ENCODE assay signal across 8 cellular contexts in genomic region chr10:89332092-89332633, GRCh38. TPM values are rescaled to one million over a fixed set of nuclear protein-coding genes. Genes with fewer than 3 reads are reported as not detected.
DNase-seq lines count a peak whose midpoint lies in the region; ATAC-seq and TF ChIP-seq lines count a peak whose summit lies in the region.

No MANE protein-coding gene starts in this region.

- H3K18ac ChIP-seq in IMR-90 (ENCODE audit: low read depth, low read length), result peak overlapping the region; percentile 53; the same call in 1 of the 2 replicates

- H2AK5ac ChIP-seq in IMR-90 (ENCODE audit: low read depth, low read length), result no peak overlapping the region

- no peaks in the 10 kb centered on the region for H3K27me3 ChIP-seq in IMR-90 (ENCODE audit: control insufficient read depth, insufficient read depth, low read length)
- no peaks in the 10 kb centered on the region for H3K27me3 ChIP-seq in heart left ventricle
- no peaks in the 10 kb centered on the region for H3K27me3 ChIP-seq in sigmoid colon

- 0 out of 2 replicates have a peak overlapping the region, but pooled peaks have one; percentile 46 for H3K23ac ChIP-seq in IMR-90 (ENCODE audit: low read depth, low read length)

- peaks cover 86% of the 10 kb centered on the region for H3K4me1 Mint-ChIP-seq in activated naive CD4-positive, alpha-beta T cell treated with anti-CD3 and anti-CD28 coated beads, Interleukin-2, amount 50 U/mL, for 24 hours

- H3K36me3 Mint-ChIP-seq in activated naive CD4-positive, alpha-beta T cell treated with anti-CD3 and anti-CD28 coated beads, Interleukin-2, amount 50 U/mL, for 24 hours, result peaks cover 3% of the 10 kb centered on the region

- peak overlapping the region; percentile 61; the same call in 1 of the 2 replicates for H4K91ac ChIP-seq in IMR-90 (ENCODE audit: insufficient read depth, low read depth, low read length)

- H3K36me3 ChIP-seq in IMR-90 (ENCODE audit: control insufficient read depth, insufficient read depth, low read length), result no peaks in the 10 kb centered on the region
- peaks cover 0 to 9% (median 2%) of the 10 kb centered on the region in 9 donors for H3K36me3 ChIP-seq in heart left ventricle
- no peaks in the 10 kb centered on the region for H3K36me3 ChIP-seq in sigmoid colon

- H3K27ac ChIP-seq in IMR-90 (ENCODE audit: insufficient read depth, low read length) (peak overlapping the region; percentile 32), heart left ventricle (peak overlapping the region; percentile 41 to 93 (median 81)), sigmoid colon (peak overlapping the region; percentile 67 to 76 (median 70))

- H3K14ac ChIP-seq in IMR-90 (replicated peaks; ENCODE audit: low read depth, low read length), result peak overlapping the region; percentile 57

- POLR2A ChIA-PET in IMR-90 (lab: Charles Lee; ENCODE audit: unreplicated experiment), result no interaction called here

- H3K27me3 Mint-ChIP-seq in activated naive CD4-positive, alpha-beta T cell treated with anti-CD3 and anti-CD28 coated beads, Interleukin-2, amount 50 U/mL, for 24 hours, result no peaks in the 10 kb centered on the region

- peak; percentile 60 for DNase-seq in Daoy (ENCODE audit: low read depth)
- DNase-seq in IMR-90, result peak; percentile 78
- peak in 1 of 5 donors; percentile 37 for DNase-seq in heart left ventricle
- DNase-seq in sigmoid colon, result no peak
- DNase-seq in NCI-H1417 (lab: John Stamatoyannopoulos, UW), result no peak
- DNase-seq in omental fat pad (ENCODE audit: low spot score), result no peak

- intact Hi-C loops in IMR-90 (cut with micrococcal nuclease), result no loop called here
- intact Hi-C loops in heart left ventricle (cut with DNase I), result no loop called here
- intact Hi-C loops in sigmoid colon (cut with DNase I), result no loop called here

- peak overlapping the region; percentile 82 for H3K4me3 Mint-ChIP-seq in activated naive CD4-positive, alpha-beta T cell treated with anti-CD3 and anti-CD28 coated beads, Interleukin-2, amount 50 U/mL, for 24 hours

- H3K27ac Mint-ChIP-seq in activated naive CD4-positive, alpha-beta T cell treated with anti-CD3 and anti-CD28 coated beads, Interleukin-2, amount 50 U/mL, for 24 hours, result peak overlapping the region; percentile 15

- peaks cover 6% of the 10 kb centered on the region; the same call in 1 of the 2 replicates for H3K9me1 ChIP-seq in IMR-90 (ENCODE audit: insufficient read depth, low read length)

- TF ChIP-seq RAD21 in IMR-90 (IDR thresholded peaks at IDR 0.05; ENCODE audit: low read length), result no peak

- no peak overlapping the region for H2AK9ac ChIP-seq in IMR-90 (replicated peaks; ENCODE audit: low read depth, low read length, poor library complexity)

- peak overlapping the region; percentile 60 for H2BK5ac ChIP-seq in IMR-90 (ENCODE audit: low read depth, low read length, poor library complexity, severe bottlenecking)

- CTCF ChIA-PET in IMR-90 (lab: Yijun Ruan, JAX), result interaction anchor here (1.0 kb wide), 1 partner anchor 23 kb away, joined by 3 read pairs; no protein-coding TSS in a partner anchor

- H4K5ac ChIP-seq in IMR-90 (ENCODE audit: low read depth, low read length), result peak overlapping the region; percentile 28; the same call in 1 of the 2 replicates

- peak overlapping the region; percentile 57 for H2BK120ac ChIP-seq in IMR-90 (ENCODE audit: low read depth, low read length)

- H2BK20ac ChIP-seq in IMR-90 (ENCODE audit: low read depth, low read length), result peak overlapping the region; percentile 57

- peak overlapping the region; percentile 91 for H3K4me2 ChIP-seq in IMR-90 (ENCODE audit: low read depth, low read length)

- H3K4me3 ChIP-seq in IMR-90 (ENCODE audit: insufficient read depth, low read depth, low read length), result peak overlapping the region; percentile 37
- peak overlapping the region; percentile 1 to 67 (median 52) for H3K4me3 ChIP-seq in heart left ventricle
- peak overlapping the region; percentile 14 to 43 (median 37) for H3K4me3 ChIP-seq in sigmoid colon

- TF ChIP-seq EP300 in sigmoid colon (IDR thresholded peaks at IDR 0.05), result no peak

- H3K4me1 ChIP-seq in IMR-90 (ENCODE audit: control insufficient read depth, insufficient read depth, low read length) (peaks cover 15% of the 10 kb centered on the region), heart left ventricle (peaks cover 0 to 96% (median 50%) of the 10 kb centered on the region in 12 donors), sigmoid colon (peaks cover 0 to 53% (median 38%) of the 10 kb centered on the region in 4 donors)

- peak overlapping the region; percentile 56 for H3K56ac ChIP-seq in IMR-90 (ENCODE audit: extremely low read depth, insufficient read depth, low read length)

- BruUV-seq in IMR-90 (replicated peaks; lab: Mats Ljungman, UMichigan), result no TSS peak

- H3K4ac ChIP-seq in IMR-90 (ENCODE audit: low read depth, low read length), result peak overlapping the region; percentile 35; the same call in 1 of the 2 replicates

- peak overlapping the region; percentile 56 for H2AFZ ChIP-seq in IMR-90 (replicated peaks; ENCODE audit: low read length, poor library complexity)

- peaks cover 15 to 30% of the 10 kb centered on the region in 2 experiments for H3K79me1 ChIP-seq in IMR-90 (ENCODE audit: low read depth in 1 of 2, low read length in 2 of 2)

- H2BK15ac ChIP-seq in IMR-90 (ENCODE audit: low read depth, low read length), result peak overlapping the region; percentile 16; the same call in 1 of the 3 replicates

- WGBS in IMR-90 (ENCODE audit: extremely low coverage in 2 of 2, insufficient read length in 1 of 2), 2 experiments, result no CpG with 5 or more reads among the region's 6 CpGs
- 15 to 31% (median 23%) methylated on average over 6 of the region's 6 CpGs for WGBS in heart left ventricle, 4 donors
- 5 to 7% methylated on average over 6 of the region's 6 CpGs for WGBS in sigmoid colon, 2 donors

- peak overlapping the region; percentile 40 for H3K9ac ChIP-seq in IMR-90 (ENCODE audit: low read depth, low read length)

- H3K9me3 ChIP-seq in IMR-90 (ENCODE audit: control insufficient read depth, insufficient read depth, low read length) (no peaks in the 10 kb centered on the region), heart left ventricle (no peaks in the 10 kb centered on the region), sigmoid colon (no peaks in the 10 kb centered on the region)

- H3K9me3 Mint-ChIP-seq in activated naive CD4-positive, alpha-beta T cell treated with anti-CD3 and anti-CD28 coated beads, Interleukin-2, amount 50 U/mL, for 24 hours, result no peaks in the 10 kb centered on the region

- no peak for TF ChIP-seq CTCF in IMR-90 (conservative IDR thresholded peaks at IDR 0.05; ENCODE audit: low read depth, low read length)
- no peak for TF ChIP-seq CTCF in heart left ventricle (IDR thresholded peaks at IDR 0.05)
- no peak for TF ChIP-seq CTCF in sigmoid colon (IDR thresholded peaks at IDR 0.05)
- TF ChIP-seq CTCF in omental fat pad (IDR thresholded peaks at IDR 0.05), result no peak

- in situ Hi-C loops in IMR-90 (cut with MboI; ENCODE audit: low sequenced_read_pairs), result no loop called here

- ATAC-seq in GM21423 (IDR thresholded peaks at IDR 0.05; ENCODE audit: unreplicated experiment) (peak; percentile 43), IMR-90 (ENCODE audit: low read depth) (peak; percentile 42), heart left ventricle (peak; percentile 45 to 68 (median 60)), omental fat pad (ENCODE audit: low FRiP score) (no peak)

- H4K8ac ChIP-seq in IMR-90 (ENCODE audit: low read depth in 2 of 2, low read length in 2 of 2), result peak overlapping the region; percentile 57 to 73; a peak in 3 of 4 replicates

- TF ChIP-seq POLR2A in IMR-90 (IDR thresholded peaks at IDR 0.05; ENCODE audit: low read depth, low read length) (no peak), heart left ventricle (IDR thresholded peaks at IDR 0.05) (no peak), sigmoid colon (IDR thresholded peaks at IDR 0.05) (no peak)

- dilution Hi-C loops in IMR-90 (cut with HindIII; ENCODE audit: low sequenced_read_pairs, unreplicated experiment), result no loop called here

- no peaks in the 10 kb centered on the region for H4K20me1 ChIP-seq in IMR-90 (ENCODE audit: insufficient read depth, low read length)

RNA-seq across cellular contexts. Expression of gene IFIT3, which starts 4.4 kb away (rescaled TPM):
- total RNA-seq in Daoy (2014; rRNA removed; shearing (Covaris generic)), result 28.3 and 31.5 TPM in 2 replicates
- total RNA-seq in IMR-90 (2012; rRNA removed) (7.3 and 7.8 TPM in 2 replicates), heart left ventricle (100 to 1,000 TPM in 1 of 9 donors, 10 to 100 TPM in 4, 1 to 10 TPM in 4; 4.4 to 107 (median 12.1) TPM), sigmoid colon (10 to 100 TPM in 2 of 4 donors, 1 to 10 TPM in 2; 8.0 to 20.7 (median 10.5) TPM), omental fat pad (10 to 100 TPM in 3 of 4 donors, 1 to 10 TPM in 1; 9.2 to 58.5 (median 17.2) TPM)
- polyA plus RNA-seq in IMR-90 (2012; rRNA removed) (2.8 and 3.5 TPM in 2 replicates), heart left ventricle (1 to 10 TPM; 4.6 to 5.0 TPM), sigmoid colon (10 to 100 TPM in 1 of 3 donors, 1 to 10 TPM in 2; 4.9 to 36.1 (median 7.2) TPM)
- 0.93 and 1.2 TPM in 2 replicates for polyA plus RNA-seq in IMR-90 (2012; cell fraction: cytosol; rRNA removed)
- 0.14 and 0.79 TPM in 2 replicates for polyA plus RNA-seq in IMR-90 (2012; cell fraction: nucleus; rRNA removed; ENCODE audit: low replicate concordance)

RNA-seq across cellular contexts. Expression of gene IFIT2, which starts 30.3 kb away (rescaled TPM):
- total RNA-seq in Daoy (2014; rRNA removed; shearing (Covaris generic)), result 7.1 and 8.5 TPM in 2 replicates
- 1.9 and 2.2 TPM in 2 replicates for total RNA-seq in IMR-90 (2012; rRNA removed)
- 0.67 and 1.1 TPM in 2 replicates for polyA plus RNA-seq in IMR-90 (2012; rRNA removed)
- 0.21 TPM in 2 replicates for polyA plus RNA-seq in IMR-90 (2012; cell fraction: cytosol; rRNA removed)
- 0.05 and 0.63 TPM in 2 replicates for polyA plus RNA-seq in IMR-90 (2012; cell fraction: nucleus; rRNA removed; ENCODE audit: low replicate concordance)
- total RNA-seq in heart left ventricle, result 10 to 100 TPM in 3 of 9 donors, 1 to 10 TPM in 6; 2.3 to 30.2 (median 5.3) TPM
- polyA plus RNA-seq in heart left ventricle, result 1 to 10 TPM; 2.1 to 2.8 TPM
- 1 to 10 TPM; 2.0 to 6.8 (median 3.2) TPM for total RNA-seq in sigmoid colon
- polyA plus RNA-seq in sigmoid colon, result 10 to 100 TPM in 1 of 3 donors, 1 to 10 TPM in 2; 3.9 to 13.9 (median 6.6) TPM
- total RNA-seq in omental fat pad, result 10 to 100 TPM in 1 of 4 donors, 1 to 10 TPM in 3; 2.3 to 17.0 (median 3.4) TPM

RNA-seq across cellular contexts. Expression of gene IFIT1B, which starts 45.7 kb away (rescaled TPM):
- total RNA-seq in Daoy (2014; rRNA removed; shearing (Covaris generic)), result 0.09 TPM in 1 of 2 replicates, not detected in the other
- total RNA-seq in IMR-90 (2012; rRNA removed) (not detected in 2 replicates), heart left ventricle (under 1 TPM in 2 of 9 donors, not detected in 7; 0.24 to 0.25 TPM), sigmoid colon (not detected), omental fat pad (not detected)
- polyA plus RNA-seq in IMR-90 (2012; rRNA removed) (not detected in 2 replicates), heart left ventricle (not detected), sigmoid colon (not detected)
- polyA plus RNA-seq in IMR-90 (2012; cell fraction: cytosol; rRNA removed), result not detected in 2 replicates
- not detected in 2 replicates for polyA plus RNA-seq in IMR-90 (2012; cell fraction: nucleus; rRNA removed; ENCODE audit: low replicate concordance)

Comparison
In these comparisons a context has a peak if more than half of its experiments do, and no peak if none do; other contexts are left out.
1. DNase-seq: peak in Daoy (single experiment) and IMR-90 (single experiment); none in sigmoid colon (single experiment), NCI-H1417 (0 of 3) and omental fat pad (single experiment).
2. Peak in every context shown above with its lines, with median percentiles within 50 percentile points of each other: H3K27ac ChIP-seq and H3K4me3 ChIP-seq.